26 cellular contexts compared by ENCODE assay signal in the genomic region with DNA sequence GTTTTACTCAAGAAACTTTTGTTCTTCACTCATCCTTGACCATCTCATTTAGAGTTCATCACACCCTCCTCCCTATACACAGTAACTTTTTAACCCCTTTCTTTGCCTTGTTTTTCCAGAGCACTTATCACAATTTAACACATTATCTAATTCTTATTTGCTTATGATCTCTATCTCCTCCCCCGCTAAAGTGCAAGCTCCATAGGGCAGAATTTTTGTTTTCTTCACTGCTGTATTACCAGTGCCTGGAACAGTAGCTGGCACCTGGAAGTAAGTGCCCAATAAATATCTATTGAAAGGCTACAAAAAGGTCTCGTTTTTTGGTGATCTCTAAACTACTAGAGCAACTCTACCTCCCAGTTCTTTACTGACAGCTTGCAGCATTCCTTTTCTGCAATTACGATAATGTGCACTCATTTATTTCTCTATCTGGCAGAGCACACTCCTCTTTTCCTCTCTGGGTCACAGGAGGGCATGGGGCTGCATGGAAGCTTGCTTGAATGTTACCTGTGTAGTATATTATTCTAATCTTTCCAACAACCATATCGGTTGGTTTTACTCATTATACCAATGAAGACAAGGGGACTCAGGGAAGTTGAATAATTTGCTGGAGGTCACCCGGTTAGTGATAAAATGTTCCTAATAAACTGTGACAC. TPM values are rescaled to one million over a fixed set of nuclear protein-coding genes. Genes with fewer than 3 reads are reported as not detected.
"Had no signal": no experiment of that assay in that cellular context is flagged by ENCODE, and none has a peak within 500 bp of the region (broad histone marks: within the 10 kb centered on the region; RNA-seq: fewer than 3 reads in every experiment).

No MANE protein-coding gene starts in this region.

- ATAC-seq: left cardiac atrium; left ventricle myocardium superior; lower lobe of right lung; naive thymus-derived CD8-positive, alpha-beta T cell; right cardiac atrium; stimulated activated memory B cell treated with anti-CD40 and anti-IgM and Interleukin-4, amounts not matched to agents 10 μg/mL and 1 μg/mL and 100 μg/mL, for 72 hours; stimulated activated naive CD8-positive, alpha-beta T cell treated with anti-CD3 and anti-CD28 coated beads, Interleukin-15, amount 100 ng/mL, for 72 hours had no signal

- DNase-seq: hippocampal formation; kidney glomerular epithelial cell; left cardiac atrium; left ventricle myocardium superior; lower lobe of right lung; mammary epithelial cell; mesenchymal stem cell; naive thymus-derived CD8-positive, alpha-beta T cell; nucleus accumbens; pancreas; posterior cingulate gyrus; retina; right cardiac atrium; stimulated activated CD4-positive, alpha-beta T cell treated with anti-CD3 and anti-CD28 coated beads, Interleukin-1b, Interleukin-23, amount 100 ng/mL, for 48 hours; stimulated activated CD4-positive, alpha-beta T cell treated with anti-CD3 and anti-CD28 coated beads, Interleukin-2, amount 100 ng/mL, for 48 hours; stimulated activated CD4-positive, alpha-beta T cell treated with anti-CD3 and anti-CD28 coated beads, Interleukin-4, amount 100 ng/mL, for 4 hours; stimulated activated CD8-positive, alpha-beta memory T cell treated with anti-CD3 and anti-CD28 coated beads, Interleukin-4, amount 100 ng/mL, for 48 hours; stimulated activated naive CD4-positive, alpha-beta T cell treated with Interleukin-2 at 50 U/mL for 16 hours; stimulated activated naive CD8-positive, alpha-beta T cell treated with anti-CD3 and anti-CD28 coated beads, Interleukin-15, amount 100 ng/mL, for 72 hours; substantia nigra; uterus had no signal

- H3K9me3 ChIP-seq: lower lobe of right lung, pancreas, prostate gland, tibial nerve, uterus had no signal

- H3K4me3 ChIP-seq: lower lobe of right lung, pancreas, prostate gland, smooth muscle cell, tibial nerve, uterus had no signal

- H3K27ac ChIP-seq: lower lobe of right lung, pancreas, prostate gland, tibial nerve, uterus had no signal

- H3K36me3 ChIP-seq: lower lobe of right lung, pancreas, prostate gland, tibial nerve, uterus had no signal

- H3K4me1 ChIP-seq: lower lobe of right lung, pancreas, prostate gland, tibial nerve, uterus had no signal

- H3K27me3 ChIP-seq: pancreas, tibial nerve, uterus had no signal

RNA-seq across cellular contexts. Expression of gene CHST9, which starts 57.4 kb away (rescaled TPM):
- total RNA-seq: naive thymus-derived CD8-positive, alpha-beta T cell; osteoblast; smooth muscle cell had no signal
